ENCODE assay signal across 8 cellular contexts in the genomic region with DNA sequence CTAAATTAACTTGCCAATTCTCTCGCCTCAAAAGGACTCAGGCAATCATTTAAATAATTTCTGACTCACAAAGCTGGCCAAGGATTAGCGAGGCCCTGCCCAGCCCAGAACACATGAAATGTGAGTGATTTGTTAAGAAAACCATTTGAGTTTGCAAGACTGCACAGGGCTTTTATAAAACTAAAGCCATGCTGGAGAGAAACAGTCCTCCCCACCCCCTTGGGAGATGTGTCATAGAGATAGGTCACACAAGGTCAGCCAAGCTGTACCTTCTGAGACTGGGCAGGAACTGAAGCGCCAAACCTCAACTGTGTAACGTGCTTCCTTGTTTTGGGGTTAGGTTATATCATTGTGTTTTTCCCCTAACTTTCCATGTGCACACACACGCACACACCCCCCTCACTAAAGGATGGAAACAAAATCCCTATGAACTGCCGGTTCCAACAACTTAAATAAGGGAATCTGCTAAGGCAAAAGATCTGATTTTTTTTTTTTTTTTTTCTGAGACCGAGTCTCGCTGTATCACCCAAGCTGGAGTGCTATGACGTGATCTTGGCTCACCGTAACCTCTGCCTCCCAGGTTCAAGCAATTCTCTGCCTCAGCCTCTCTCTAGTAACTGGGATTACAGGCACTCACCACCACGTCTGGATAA. TPM values are rescaled to one million over a fixed set of nuclear protein-coding genes. Genes with fewer than 3 reads are reported as not detected.
A peak's percentile ranks its signal among the peaks of the same experiment; 100 is the strongest.
DNase-seq lines count a peak whose midpoint lies in the region; ATAC-seq and TF ChIP-seq lines count a peak whose summit lies in the region.

No MANE protein-coding gene starts in this region.

- H3K36me3 ChIP-seq in lung (ENCODE audit: control insufficient read depth in 2 of 2, insufficient read depth in 2 of 2, low read length in 2 of 2), result no peaks in the 10 kb centered on the region
- no peaks in the 10 kb centered on the region for H3K36me3 ChIP-seq in vagina
- H3K36me3 ChIP-seq in A673 (ENCODE audit: insufficient read depth, low read length, poor library complexity, severe bottlenecking), result no peaks in the 10 kb centered on the region

- peak; percentile 33 for DNase-seq in H4 (ENCODE audit: low spot score)
- DNase-seq in astrocyte of the hippocampus (ENCODE audit: low read depth, low spot score), result peak; percentile 88
- peak; percentile 52 for DNase-seq in lung (ENCODE audit: low spot score)
- DNase-seq in vagina (ENCODE audit: extremely low spot score in 2 of 2), result peak in 1 of 2 donors; percentile 94
- no peak for DNase-seq in NCI-H146 treated with DMSO at 0.1 percent for 48 hours (lab: John Stamatoyannopoulos, UW; ENCODE audit: unreplicated experiment)
- DNase-seq in A673 (ENCODE audit: low spot score), result no peak

- 56 to 62% methylated on average over 11 of the region's 11 CpGs for WGBS in lung, 2 donors

- TF ChIP-seq POLR2A in vagina (IDR thresholded peaks at IDR 0.05), result no peak

- no peak for TF ChIP-seq CTCF in lung (IDR thresholded peaks at IDR 0.05; ENCODE audit: control extremely low read depth, extremely low read depth)
- no peak for TF ChIP-seq CTCF in vagina (IDR thresholded peaks at IDR 0.05)
- TF ChIP-seq CTCF in A673 (conservative IDR thresholded peaks at IDR 0.05; ENCODE audit: low read depth, low read length), result no peak

- H3K9me3 ChIP-seq in lung (ENCODE audit: control insufficient read depth in 2 of 2, insufficient read depth in 1 of 2, low read length in 1 of 2), result no peaks in the 10 kb centered on the region
- H3K9me3 ChIP-seq in vagina, result no peaks in the 10 kb centered on the region
- no peaks in the 10 kb centered on the region for H3K9me3 ChIP-seq in A673 (ENCODE audit: low read depth, low read length, poor library complexity, severe bottlenecking)

- intact Hi-C loops in vagina (cut with DNase I) (no loop called here), A673 (cut with micrococcal nuclease; ENCODE audit: unreplicated experiment) (no loop called here)

- no peaks in the 10 kb centered on the region for H3K27me3 ChIP-seq in lung (ENCODE audit: control insufficient read depth, insufficient read depth)
- H3K27me3 ChIP-seq in vagina, result no peaks in the 10 kb centered on the region
- H3K27me3 ChIP-seq in A673 (replicated peaks; ENCODE audit: insufficient read depth, low read depth, low read length, poor library complexity), result no peaks in the 10 kb centered on the region

- BruUV-seq in A673 (replicated peaks; lab: Mats Ljungman, UMichigan), result no TSS peak

- ATAC-seq in GM18498 (IDR thresholded peaks at IDR 0.05; ENCODE audit: unreplicated experiment) (peak; percentile 98), lung (ENCODE audit: insufficient read depth, low FRiP score) (peak; percentile 59)

- no peak for TF ChIP-seq RAD21 in Ishikawa (IDR thresholded peaks at IDR 0.05; ENCODE audit: low read depth)

- H3K4me1 ChIP-seq in lung (ENCODE audit: control insufficient read depth in 2 of 2, insufficient read depth in 2 of 2, low read length in 2 of 2) (no peaks in the 10 kb centered on the region), vagina (peaks cover 40% of the 10 kb centered on the region), A673 (ENCODE audit: insufficient read depth, low read length, poor library complexity, severe bottlenecking) (no peaks in the 10 kb centered on the region)

- H3K27ac ChIP-seq in lung (ENCODE audit: low read depth in 1 of 2, low read length in 1 of 2) (peak overlapping the region in 1 of 2 donors; percentile 43), vagina (peak overlapping the region; percentile 37), A673 (ENCODE audit: low read depth, low read length, poor library complexity, severe bottlenecking) (no peak overlapping the region)

- POLR2A ChIA-PET in A673 (lab: Charles Lee; ENCODE audit: low non-redundant PET), result no interaction called here

- H3K4me3 ChIP-seq in lung, result no peak overlapping the region
- no peak overlapping the region for H3K4me3 ChIP-seq in vagina
- no peak overlapping the region for H3K4me3 ChIP-seq in A673 (ENCODE audit: low read depth, low read length, poor library complexity, severe bottlenecking)

- peak; percentile 49; the same call in 1 of the 2 replicates for TF ChIP-seq EP300 in Ishikawa (IDR thresholded peaks at IDR 0.05; ENCODE audit: borderline replicate concordance)

- CTCF ChIA-PET in A673 (lab: Charles Lee), result interaction anchor here (0.7 kb wide), 1 partner anchor 8 kb away, joined by 3 read pairs; a partner anchor contains a TSS

TF ChIP-seq in Ishikawa, 13 proteins besides CTCF, POLR2A, EP300 and RAD21:
- TF ChIP-seq TCF12 (IDR thresholded peaks at IDR 0.05; ENCODE audit: low read depth), result peak; percentile 40
- TF ChIP-seq NFIC (IDR thresholded peaks at IDR 0.05), result 0 out of 2 replicates have a peak, but pooled peaks have one; percentile 15
- peak; percentile 34; the same call in 1 of the 2 replicates for TF ChIP-seq TEAD4 (IDR thresholded peaks at IDR 0.05)
- no peak for TF ChIP-seq TAF1 (IDR thresholded peaks at IDR 0.05; ENCODE audit: low read depth)

RNA-seq across cellular contexts. Expression of a gene that starts 8.1 kb away (rescaled TPM):
- total RNA-seq in H4 (2014; rRNA removed; shearing (Covaris generic)), result 0.14 TPM in 1 of 2 replicates, not detected in the other
- under 1 TPM in 1 of 2 donors, not detected in 1; 0.15 TPM for total RNA-seq in lung
- under 1 TPM; 0.08 TPM for polyA plus RNA-seq in lung
- total RNA-seq in vagina, result not detected
- not detected in 2 replicates for total RNA-seq in A673 (2021)

Comparison
In these comparisons a context has a peak if more than half of its experiments do, and no peak if none do; other contexts are left out.
1. DNase-seq: peak in H4 (single experiment), astrocyte of the hippocampus (single experiment) and lung (single experiment); none in NCI-H146 treated with DMSO at 0.1 percent for 48 hours (single experiment) and A673 (single experiment).